Comparison of ENCODE assay signal across 8 cellular contexts in the genomic region with DNA sequence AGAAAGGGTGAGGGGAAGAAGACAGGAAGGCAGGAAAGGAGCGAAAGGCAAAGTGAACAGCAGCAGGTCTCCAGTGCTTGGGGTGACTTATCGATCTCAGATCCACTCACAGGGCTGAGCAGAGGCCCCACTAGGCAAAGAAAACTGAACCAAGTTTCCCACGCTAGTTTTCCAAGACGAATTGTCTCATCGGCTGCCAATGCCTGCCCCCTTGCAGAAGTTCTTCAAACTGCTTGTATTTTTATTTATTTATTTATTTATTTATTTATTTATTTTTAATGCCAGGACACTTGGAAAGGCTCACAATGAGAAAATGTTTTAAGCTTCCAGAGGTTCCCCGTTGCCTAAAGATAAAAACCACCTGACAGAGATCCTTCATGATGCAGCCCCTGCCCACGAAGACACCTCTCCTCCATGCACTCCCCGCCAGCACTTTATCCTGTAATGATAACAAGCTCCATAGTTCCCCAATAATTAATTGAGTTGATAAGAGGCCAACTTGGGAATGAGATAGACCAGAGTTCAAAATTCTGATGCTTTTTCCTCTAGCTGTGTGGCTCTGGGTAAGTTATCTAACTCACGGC. TPM values are rescaled to one million over a fixed set of nuclear protein-coding genes. Genes with fewer than 3 reads are reported as not detected.
DNase-seq lines count a peak whose midpoint lies in the region; ATAC-seq, FAIRE-seq and TF ChIP-seq lines count a peak whose summit lies in the region.

No MANE protein-coding gene starts in this region.

- no peaks in the 10 kb centered on the region for H3K9me3 ChIP-seq in MM.1S (replicated peaks; ENCODE audit: insufficient read depth, low read length)
- H3K9me3 ChIP-seq in endothelial cell of umbilical vein (replicated peaks; ENCODE audit: control insufficient read depth, insufficient read depth, low read length) = no peaks in the 10 kb centered on the region
- H3K9me3 ChIP-seq in pancreas = no peaks in the 10 kb centered on the region

- no peak overlapping the region for H3K27ac ChIP-seq in MM.1S (ENCODE audit: low read length)
- no peak overlapping the region for H3K27ac ChIP-seq in endothelial cell of umbilical vein (ENCODE audit: insufficient read depth, low read depth, low read length)
- no peak overlapping the region for H3K27ac ChIP-seq in pancreas

- H3K9ac ChIP-seq in MM.1S (ENCODE audit: low read length) (no peak overlapping the region), endothelial cell of umbilical vein (replicated peaks; ENCODE audit: extremely low read depth, insufficient read depth, low read length) (no peak overlapping the region)

- peak; percentile 23 for DNase-seq in ELF-1 (ENCODE audit: low read depth, low spot score)
- DNase-seq in MM.1S = peak; percentile 15
- DNase-seq in endothelial cell of umbilical vein (ENCODE audit: low read depth, low spot score) = peak; percentile 58
- DNase-seq in pancreas = no peak
- DNase-seq in activated gamma-delta T cell treated with Interleukin-2 at 50 U/mL for 16 hours = no peak
- DNase-seq in NCI-H1436 (lab: John Stamatoyannopoulos, UW) = no peak

- no peaks in the 10 kb centered on the region for H3F3A ChIP-seq in MM.1S (ENCODE audit: insufficient read depth, low read length)

- intact Hi-C loops in endothelial cell of umbilical vein (cut with micrococcal nuclease) = loop anchor here (1.0 to 10.0 kb wide), 3 partner anchors 121 to 964 kb away; no protein-coding TSS in a partner anchor
- intact Hi-C loops in pancreas (cut with DNase I) = no loop called here

- WGBS in pancreas, 2 donors = 48 to 54% methylated on average over 9 of the region's 9 CpGs

- TF ChIP-seq CTCF in MM.1S (IDR thresholded peaks at IDR 0.05; ENCODE audit: low read length) = peak; percentile 13; the same call in 1 of the 2 replicates
- peak; percentile 28 to 52 for TF ChIP-seq CTCF in endothelial cell of umbilical vein (IDR thresholded peaks at IDR 0.05; ENCODE audit: extremely low read depth in 1 of 2, insufficient read depth in 1 of 2, low read depth in 1 of 2, low read length in 2 of 2)
- peak in 3 of 4 donors; percentile 12 to 27 (median 23) for TF ChIP-seq CTCF in pancreas (IDR thresholded peaks at IDR 0.05)

- POLR2A ChIA-PET in endothelial cell of umbilical vein (lab: Charles Lee) = no interaction called here

- H3K4me2 ChIP-seq in MM.1S (ENCODE audit: low read depth, low read length) = no peak overlapping the region
- H3K4me2 ChIP-seq in endothelial cell of umbilical vein (ENCODE audit: insufficient read depth, low read length) = no peak overlapping the region

- CTCF ChIA-PET in endothelial cell of umbilical vein (lab: Charles Lee) = interaction anchor here (0.6 to 9.4 kb wide), 11 partner anchors 11 to 1272 kb away, joined by 3 to 90 read pairs (median 4); no protein-coding TSS in a partner anchor

- no peak overlapping the region for H3K4me3 ChIP-seq in MM.1S (ENCODE audit: low read length)
- no peak overlapping the region for H3K4me3 ChIP-seq in endothelial cell of umbilical vein (replicated peaks in 1 of 3; ENCODE audit: insufficient read depth in 1 of 3, low read depth in 1 of 3, low read length in 3 of 3)
- no peak overlapping the region for H3K4me3 ChIP-seq in pancreas

- no peaks in the 10 kb centered on the region for H3K36me3 ChIP-seq in MM.1S (replicated peaks; ENCODE audit: insufficient read depth, low read length)
- H3K36me3 ChIP-seq in endothelial cell of umbilical vein (ENCODE audit: control insufficient read depth in 2 of 2, extremely low read depth in 1 of 2, insufficient read depth in 2 of 2, low read length in 2 of 2) = no peaks in the 10 kb centered on the region
- no peaks in the 10 kb centered on the region for H3K36me3 ChIP-seq in pancreas

- no peaks in the 10 kb centered on the region for H3K79me2 ChIP-seq in MM.1S (ENCODE audit: low read length)
- H3K79me2 ChIP-seq in endothelial cell of umbilical vein (ENCODE audit: control insufficient read depth, insufficient read depth, low read length) = no peaks in the 10 kb centered on the region

- no peaks in the 10 kb centered on the region for H4K20me1 ChIP-seq in MM.1S (ENCODE audit: insufficient read depth, low read length)
- no peaks in the 10 kb centered on the region for H4K20me1 ChIP-seq in endothelial cell of umbilical vein (replicated peaks; ENCODE audit: control insufficient read depth, extremely low read depth, insufficient read depth, low read length)

- dilution Hi-C loops in endothelial cell of umbilical vein (cut with MboI; ENCODE audit: extremely low pct_ligation_motif_present, low sequenced_read_pairs) = no loop called here

- no peak overlapping the region for H2AFZ ChIP-seq in MM.1S (ENCODE audit: low read length)
- no peak overlapping the region for H2AFZ ChIP-seq in endothelial cell of umbilical vein (ENCODE audit: low read depth, low read length)

- no peaks in the 10 kb centered on the region for H3K9me2 ChIP-seq in MM.1S (replicated peaks; ENCODE audit: insufficient read depth, low read length)

- TF ChIP-seq POLR2A in endothelial cell of umbilical vein (IDR thresholded peaks at IDR 0.05; ENCODE audit: low read depth, low read length) = no peak

- no TSS peak for BruUV-seq in endothelial cell of umbilical vein (replicated peaks; lab: Mats Ljungman, UMichigan)

- H3K27me3 ChIP-seq in MM.1S (replicated peaks; ENCODE audit: insufficient read depth, low read length) (no peaks in the 10 kb centered on the region), endothelial cell of umbilical vein (ENCODE audit: control insufficient read depth in 2 of 2, insufficient read depth in 2 of 2, low read length in 2 of 2) (no peaks in the 10 kb centered on the region), pancreas (no peaks in the 10 kb centered on the region)

- H3K4me1 ChIP-seq in MM.1S (ENCODE audit: low read length) (no peaks in the 10 kb centered on the region), endothelial cell of umbilical vein (ENCODE audit: control insufficient read depth, extremely low read depth, insufficient read depth, low read length) (no peaks in the 10 kb centered on the region), pancreas (no peaks in the 10 kb centered on the region)

- H3K9me1 ChIP-seq in endothelial cell of umbilical vein (replicated peaks; ENCODE audit: control insufficient read depth, extremely low read depth, insufficient read depth, low read length) = no peaks in the 10 kb centered on the region

- peak; percentile 81 for FAIRE-seq in endothelial cell of umbilical vein (lab: Jason Lieb, UNC)
- FAIRE-seq in pancreas (lab: Jason Lieb, UNC) = no peak

- ATAC-seq in pancreas (peak in 1 of 4 donors; percentile 36), HG03457 (IDR thresholded peaks at IDR 0.05; ENCODE audit: unreplicated experiment) (no peak), GM18511 (IDR thresholded peaks at IDR 0.05; ENCODE audit: unreplicated experiment) (no peak)

TF ChIP-seq in endothelial cell of umbilical vein, 7 proteins besides CTCF, POLR2A, EP300 and RAD21:
- TF ChIP-seq FOS (IDR thresholded peaks at IDR 0.05; ENCODE audit: borderline replicate concordance, insufficient read depth, low read length) = no peak
- TF ChIP-seq MAX (IDR thresholded peaks at IDR 0.05; ENCODE audit: insufficient read depth, insufficient read length) = no peak
- no peak for TF ChIP-seq POLR2AphosphoS5 (IDR thresholded peaks at IDR 0.05; ENCODE audit: insufficient read depth, low read depth, low read length)
- TF ChIP-seq GATA2 (IDR thresholded peaks at IDR 0.05; ENCODE audit: insufficient read depth, insufficient read length, low read depth, low read length) = no peak
- TF ChIP-seq EZH2 (IDR thresholded peaks at IDR 0.05; ENCODE audit: borderline replicate concordance, low read depth, low read length, severe bottlenecking) = no peak
- no peak for TF ChIP-seq JUN (IDR thresholded peaks at IDR 0.05; ENCODE audit: borderline replicate concordance, insufficient read depth, insufficient read length, low read depth)
- no peak for TF ChIP-seq MYC (IDR thresholded peaks at IDR 0.05; ENCODE audit: low read depth, low read length)
TF ChIP-seq in endothelial cell of umbilical vein: peak in this region for 0.

RNA-seq across cellular contexts. Expression of gene QDPR, which starts 43.2 kb away (rescaled TPM):
- total RNA-seq in endothelial cell of umbilical vein = 20.9 and 24.6 TPM in 2 replicates
- polyA plus RNA-seq in endothelial cell of umbilical vein = 18.4 and 20.5 TPM in 2 replicates
- polyA plus RNA-seq in endothelial cell of umbilical vein (2011; cell fraction: cytosol; rRNA removed) = 17.5 and 19.1 TPM in 2 replicates
- polyA plus RNA-seq in endothelial cell of umbilical vein (2011; cell fraction: nucleus; rRNA removed) = 9.7 and 12.0 TPM in 2 replicates
- 29.9 and 35.7 TPM in 2 replicates for polyA plus RNA-seq in endothelial cell of umbilical vein (2012)
- 15.7 and 18.4 TPM in 2 replicates for polyA minus RNA-seq in endothelial cell of umbilical vein
- 11.2 TPM for polyA minus RNA-seq in endothelial cell of umbilical vein (2011; cell fraction: cytosol; rRNA and poly(A)+ RNA removed)
- 4.8 and 6.7 TPM in 2 replicates for polyA minus RNA-seq in endothelial cell of umbilical vein (2011; cell fraction: nucleus; rRNA and poly(A)+ RNA removed)
- 10 to 100 TPM; 11.4 to 20.6 (median 16.5) TPM for total RNA-seq in pancreas
- 10 to 100 TPM; 14.9 to 56.8 TPM for polyA plus RNA-seq in pancreas

RNA-seq across cellular contexts. Expression of gene CLRN2, which starts 46.2 kb away (rescaled TPM):
- not detected in 2 replicates for total RNA-seq in endothelial cell of umbilical vein
- not detected in 2 replicates for polyA plus RNA-seq in endothelial cell of umbilical vein
- not detected in 2 replicates for polyA plus RNA-seq in endothelial cell of umbilical vein (2011; cell fraction: cytosol; rRNA removed)
- not detected in 2 replicates for polyA plus RNA-seq in endothelial cell of umbilical vein (2011; cell fraction: nucleus; rRNA removed)
- not detected in 2 replicates for polyA plus RNA-seq in endothelial cell of umbilical vein (2012)
- polyA minus RNA-seq in endothelial cell of umbilical vein = not detected in 2 replicates
- polyA minus RNA-seq in endothelial cell of umbilical vein (2011; cell fraction: cytosol; rRNA and poly(A)+ RNA removed) = not detected
- not detected in 2 replicates for polyA minus RNA-seq in endothelial cell of umbilical vein (2011; cell fraction: nucleus; rRNA and poly(A)+ RNA removed)
- not detected for total RNA-seq in pancreas
- polyA plus RNA-seq in pancreas = not detected

Comparison
In these comparisons a context has a peak if more than half of its experiments do, and no peak if none do; other contexts are left out.
1. DNase-seq: peak in ELF-1 (single experiment), MM.1S (single experiment) and endothelial cell of umbilical vein (single experiment); none in pancreas (0 of 6), activated gamma-delta T cell treated with Interleukin-2 at 50 U/mL for 16 hours (single experiment) and NCI-H1436 (single experiment).
2. Peak in every context shown above with its lines, with median percentiles within 50 percentile points of each other: CTCF ChIP-seq.